ENCODE assay signal across 8 cellular contexts in genomic region chr14:73712540-73713141, GRCh38. TPM values are rescaled to one million over a fixed set of nuclear protein-coding genes. Genes with fewer than 3 reads are reported as not detected.
A peak's percentile ranks its signal among the peaks of the same experiment; 100 is the strongest.
DNase-seq lines count a peak whose midpoint lies in the region; ATAC-seq, FAIRE-seq and TF ChIP-seq lines count a peak whose summit lies in the region.

No MANE protein-coding gene starts in this region.

- in situ Hi-C loops in K562 (cut with MboI), result no loop called here

- RAD21 ChIA-PET in HCT116 (lab: Charles Lee; ENCODE audit: low non-redundant PET in 1 of 2, low total read pairs in 2 of 2, uncharacterized antibody in 2 of 2, unreplicated experiment in 2 of 2), result no interaction called here

- H3K79me2 ChIP-seq in HCT116 (ENCODE audit: insufficient read depth, low read length), result peaks cover 14% of the 10 kb centered on the region
- H3K79me2 ChIP-seq in PC-3 (ENCODE audit: low read length), result peaks cover 44% of the 10 kb centered on the region
- H3K79me2 ChIP-seq in K562 (ENCODE audit: control insufficient read depth, insufficient read depth, low read length), result peaks cover 23% of the 10 kb centered on the region

- CTCF ChIA-PET in HCT116 (lab: Charles Lee), result no interaction called here
- CTCF ChIA-PET in PC-3 (lab: Charles Lee), result interaction anchor here (1.5 kb wide), 1 partner anchor 11 kb away, joined by 4 read pairs; no protein-coding TSS in a partner anchor
- CTCF ChIA-PET in K562 (lab: Yijun Ruan, JAX; ENCODE audit: low intra/inter-chr PET ratio), result no interaction called here

- H3F3A ChIP-seq in PC-3 (ENCODE audit: low read length, unreplicated experiment), result peaks cover 5% of the 10 kb centered on the region

- peak overlapping the region; percentile 73 for H3K9ac ChIP-seq in HCT116 (ENCODE audit: low read length)
- H3K9ac ChIP-seq in PC-3 (ENCODE audit: low read length), result peak overlapping the region; percentile 96
- H3K9ac ChIP-seq in K562 (ENCODE audit: insufficient read depth in 1 of 2, low read depth in 2 of 2, low read length in 2 of 2), result peak overlapping the region; percentile 81 to 94

- no peak overlapping the region for H2AFZ ChIP-seq in HCT116 (ENCODE audit: low read depth, low read length, poor library complexity, severe bottlenecking)
- H2AFZ ChIP-seq in PC-3 (ENCODE audit: low read length), result no peak overlapping the region
- H2AFZ ChIP-seq in K562 (ENCODE audit: low read depth, low read length), result 0 out of 2 replicates have a peak overlapping the region, but pooled peaks have one; percentile 10

- TF ChIP-seq CTCF in HCT116 (IDR thresholded peaks at IDR 0.05 in 2 of 3, conservative IDR thresholded peaks at IDR 0.05 in 1 of 3; ENCODE audit: borderline replicate concordance in 1 of 3, insufficient read depth in 1 of 3, low read depth in 2 of 3, low read length in 2 of 3), result no peak
- TF ChIP-seq CTCF in PC-3 (conservative IDR thresholded peaks at IDR 0.05; ENCODE audit: low read depth, low read length), result no peak
- TF ChIP-seq CTCF in K562 (IDR thresholded peaks at IDR 0.05 in 2 of 3, conservative IDR thresholded peaks at IDR 0.05 in 1 of 3; ENCODE audit: insufficient read depth in 2 of 3, low read depth in 1 of 3, low read length in 3 of 3), result no peak
- no peak for TF ChIP-seq CTCF in D721Med (IDR thresholded peaks at IDR 0.05; ENCODE audit: insufficient read depth, missing control alignments)

- no peaks in the 10 kb centered on the region for H3K27me3 ChIP-seq in HCT116 (ENCODE audit: insufficient read depth, low read length)
- no peaks in the 10 kb centered on the region for H3K27me3 ChIP-seq in PC-3 (ENCODE audit: low read length)
- no peaks in the 10 kb centered on the region for H3K27me3 ChIP-seq in K562 (ENCODE audit: control insufficient read depth in 2 of 2, insufficient read depth in 2 of 2, low read length in 2 of 2)

- TF ChIP-seq RAD21 in HCT116 (IDR thresholded peaks at IDR 0.05; ENCODE audit: low read depth) (no peak), K562 (CRISPR knock-in tag; conservative IDR thresholded peaks at IDR 0.05 in 1 of 2, IDR thresholded peaks at IDR 0.05 in 1 of 2) (no peak)

- ATAC-seq in HCT116 (no peak), PC-3 (peak; percentile 3; the same call in 1 of the 2 replicates), K562 (peak; percentile 47), GM18861 (IDR thresholded peaks at IDR 0.05; ENCODE audit: unreplicated experiment) (no peak)

- POLR2A ChIA-PET in HCT116 (lab: Charles Lee), result no interaction called here
- POLR2A ChIA-PET in PC-3 (lab: Charles Lee; ENCODE audit: unreplicated experiment), result no interaction called here
- POLR2A ChIA-PET in K562 (lab: Yijun Ruan, JAX), result interaction anchor here (0.6 to 1.7 kb wide), 3 partner anchors 10 to 109 kb away, joined by 3 to 5 read pairs (median 4); no protein-coding TSS in a partner anchor

- no peak for FAIRE-seq in K562 (lab: Jason Lieb, UNC)
- FAIRE-seq in D721Med (lab: Jason Lieb, UNC), result no peak

- H4K20me1 ChIP-seq in HCT116 (ENCODE audit: insufficient read depth) (no peaks in the 10 kb centered on the region), PC-3 (ENCODE audit: low read length) (peaks cover 16% of the 10 kb centered on the region), K562 (replicated peaks; ENCODE audit: control insufficient read depth, insufficient read depth, low read length) (no peaks in the 10 kb centered on the region; the same call in 1 of the 2 replicates)

- peaks cover 20 to 25% of the 10 kb centered on the region in 2 experiments for H3K4me1 ChIP-seq in HCT116 (ENCODE audit: control insufficient read depth in 1 of 2, insufficient read depth in 2 of 2, low read length in 2 of 2)
- H3K4me1 ChIP-seq in PC-3 (ENCODE audit: insufficient read depth, low read length), result peaks cover 14% of the 10 kb centered on the region
- peaks cover 11 to 27% of the 10 kb centered on the region in 2 experiments; a peak in 4 of 5 replicates for H3K4me1 ChIP-seq in K562 (replicated peaks in 1 of 2; ENCODE audit: control insufficient read depth in 2 of 2, insufficient read depth in 2 of 2, low read length in 2 of 2)

- H3K4me3 ChIP-seq in HCT116 (replicated peaks in 1 of 2; ENCODE audit: low read depth in 1 of 2, low read length in 2 of 2) (peak overlapping the region; percentile 63 to 66), PC-3 (ENCODE audit: low read length) (peak overlapping the region; percentile 99), K562 (peak overlapping the region; percentile 69)

- BruUV-seq in HCT116 (replicated peaks; lab: Mats Ljungman, UMichigan) (no TSS peak), PC-3 (replicated peaks; lab: Mats Ljungman, UMichigan) (TSS peak; percentile 98), K562 (replicated peaks; lab: Mats Ljungman, UMichigan) (no TSS peak)

- WGBS in K562 (ENCODE audit: insufficient coverage, low coverage, missing lambda C conversion rate), result 2% methylated on average over 16 of the region's 19 CpGs

- H3K4me2 ChIP-seq in HCT116 (ENCODE audit: low read length), result peak overlapping the region; percentile 89
- H3K4me2 ChIP-seq in PC-3 (ENCODE audit: low read length), result peak overlapping the region; percentile 90
- peak overlapping the region; percentile 95 for H3K4me2 ChIP-seq in K562 (ENCODE audit: insufficient read depth, low read length)

- no peaks in the 10 kb centered on the region for H3K9me1 ChIP-seq in K562 (ENCODE audit: control insufficient read depth, insufficient read depth, low read length)

- peak; percentile 61 for DNase-seq in COLO668 (lab: John Stamatoyannopoulos, UW; ENCODE audit: unreplicated experiment)
- DNase-seq in HCT116 (ENCODE audit: low read depth, low spot score), result no peak
- peak; percentile 33 for DNase-seq in PC-3
- peak; percentile 25 to 39 (median 32) for DNase-seq in K562 (ENCODE audit: extremely low read depth in 1 of 4, low spot score in 3 of 4)
- peak; percentile 68 for DNase-seq in left kidney (ENCODE audit: low read depth, low spot score)
- DNase-seq in stimulated activated naive CD4-positive, alpha-beta T cell treated with Interleukin-2 at 50 U/mL for 16 hours (lab: John Stamatoyannopoulos, UW), result peak; percentile 20
- DNase-seq in D721Med (ENCODE audit: insufficient read length, low spot score), result no peak

- TF ChIP-seq EP300 in K562 (IDR thresholded peaks at IDR 0.05; ENCODE audit: low read length), result no peak

- TF ChIP-seq POLR2A in HCT116 (IDR thresholded peaks at IDR 0.05; ENCODE audit: borderline replicate concordance, extremely low read depth, insufficient read depth, insufficient read length), result no peak
- TF ChIP-seq POLR2A in K562 (conservative IDR thresholded peaks at IDR 0.05), result no peak

- intact Hi-C loops in HCT116 (cut with micrococcal nuclease), result no loop called here
- intact Hi-C loops in PC-3 (cut with micrococcal nuclease), result loop anchor here (1.0 to 5.0 kb wide), 3 partner anchors 16 to 80 kb away; no protein-coding TSS in a partner anchor
- intact Hi-C loops in K562 (cut with micrococcal nuclease), result loop anchor here (2.0 kb wide), 1 partner anchor 68 kb away; the partner anchor contains the start of gene DNAL1

- H3K9me2 ChIP-seq in HCT116 (ENCODE audit: insufficient read depth), result no peaks in the 10 kb centered on the region
- H3K9me2 ChIP-seq in PC-3 (replicated peaks; ENCODE audit: low read length), result no peaks in the 10 kb centered on the region

- no peaks in the 10 kb centered on the region for H3K9me3 ChIP-seq in HCT116 (ENCODE audit: control insufficient read depth in 1 of 2, insufficient read depth in 1 of 2, low read depth in 1 of 2, low read length in 2 of 2)
- no peaks in the 10 kb centered on the region for H3K9me3 ChIP-seq in PC-3 (ENCODE audit: low read length)
- H3K9me3 ChIP-seq in K562 (replicated peaks; ENCODE audit: control insufficient read depth, insufficient read depth, low read depth, low read length), result no peaks in the 10 kb centered on the region

- peaks cover 3 to 5% of the 10 kb centered on the region in 2 experiments; a peak in 3 of 4 replicates for H3K36me3 ChIP-seq in HCT116 (ENCODE audit: control insufficient read depth in 1 of 2, insufficient read depth in 2 of 2, low read length in 2 of 2)
- H3K36me3 ChIP-seq in PC-3 (ENCODE audit: low read depth, low read length), result 0 out of 2 replicates have a peak, but pooled peaks cover 2% of the 10 kb centered on the region
- peaks cover 24% of the 10 kb centered on the region; the same call in 2 of the 3 replicates for H3K36me3 ChIP-seq in K562 (ENCODE audit: control insufficient read depth, insufficient read depth, low read length)

- peak overlapping the region; percentile 85; the same call in 1 of the 2 replicates for H3K27ac ChIP-seq in HCT116 (ENCODE audit: low read depth, low read length)
- peak overlapping the region; percentile 78 for H3K27ac ChIP-seq in PC-3 (ENCODE audit: low read length)
- H3K27ac ChIP-seq in K562 (ENCODE audit: extremely low read depth, low read depth, low read length), result peak overlapping the region; percentile 40; the same call in 1 of the 3 replicates

TF ChIP-seq in HCT116, 20 proteins besides CTCF, POLR2A, EP300 and RAD21 (continues in another document):
- no peak for TF ChIP-seq FOSL1 (IDR thresholded peaks at IDR 0.05; ENCODE audit: low read depth)

RNA-seq across cellular contexts. Expression of gene PNMA1, which starts 1.5 kb away (rescaled TPM):
- total RNA-seq in HCT116 (2021; ENCODE audit: unreplicated experiment), result 24.6 TPM
- 18.1 and 22.0 TPM in 2 replicates for polyA plus RNA-seq in HCT116 (2012)
- total RNA-seq in PC-3 (2014; rRNA removed), result 30.8 and 36.7 TPM in 2 replicates
- 5.1 and 6.7 TPM in 2 replicates for total RNA-seq in K562 (2011; cell fraction: chromatin; rRNA removed; ENCODE audit: low replicate concordance)
- 6.8 and 8.0 TPM in 2 replicates for total RNA-seq in K562 (2011; cell fraction: nucleolus; rRNA removed)
- total RNA-seq in K562 (2011; cell fraction: nucleoplasm; rRNA removed), result 8.8 and 9.7 TPM in 2 replicates
- total RNA-seq in K562 (2014; rRNA removed), result 4.6 and 4.7 TPM in 2 replicates
- 7.9 and 8.7 TPM in 2 replicates for total RNA-seq in K562 (2014; rRNA removed; fragmentation: Illumina TruSeq; extraction: Trizol)
- 6.6 and 7.1 TPM in 2 replicates for total RNA-seq in K562 (2015; rRNA removed; fragmentation: Illumina TruSeq; extraction: Trizol)
- 24.8 and 26.4 TPM in 2 replicates for total RNA-seq in K562 (2021)
- 7.5 and 11.3 TPM in 2 replicates for polyA plus RNA-seq in K562 (2011; rRNA removed)
- 6.3 and 7.9 TPM in 2 replicates for polyA plus RNA-seq in K562 (2011; cell fraction: cytosol; rRNA removed)
- 6.2 and 6.9 TPM in 2 replicates for polyA plus RNA-seq in K562 (2011; cell fraction: nucleus; rRNA removed)
- 18.6 and 26.5 TPM in 2 replicates for polyA plus RNA-seq in K562 (2012)
- polyA plus RNA-seq in K562 (2014; fragmentation: Illumina TruSeq; extraction: Trizol), result 15.5 and 15.7 TPM in 2 replicates
- polyA plus RNA-seq in K562 (2014; fragmentation: Nextera tagmentation; extraction: Ambion mirVana), result 1 to 10 TPM; 1.7 to 2.4 TPM
- 12.7 and 15.1 TPM in 2 replicates for polyA plus RNA-seq in K562 (2014; rRNA removed)
- 6.4 and 9.0 TPM in 2 replicates for polyA minus RNA-seq in K562 (2011; rRNA and poly(A)+ RNA removed)
- polyA minus RNA-seq in K562 (2011; cell fraction: cytosol; rRNA and poly(A)+ RNA removed), result 4.3 and 7.6 TPM in 2 replicates
- polyA minus RNA-seq in K562 (2011; cell fraction: nucleus; rRNA and poly(A)+ RNA removed), result 3.3 and 3.4 TPM in 2 replicates

Comparison
In these comparisons a context has a peak if more than half of its experiments do, and no peak if none do; other contexts are left out.
1. DNase-seq: peak in COLO668 (single experiment), PC-3 (single experiment), K562 (4 of 4), left kidney (single experiment) and stimulated activated naive CD4-positive, alpha-beta T cell treated with Interleukin-2 at 50 U/mL for 16 hours (single experiment); none in HCT116 (single experiment) and D721Med (single experiment).
2. ATAC-seq: peak in PC-3 (single experiment) and K562 (single experiment); none in HCT116 (single experiment) and GM18861 (single experiment).
3. Peak in every context shown above with its lines, with median percentiles within 50 percentile points of each other: H3K27ac ChIP-seq, H3K4me2 ChIP-seq, H3K4me3 ChIP-seq and H3K9ac ChIP-seq.